Comparison of ENCODE assay signal across 15 cellular contexts in the genomic region with DNA sequence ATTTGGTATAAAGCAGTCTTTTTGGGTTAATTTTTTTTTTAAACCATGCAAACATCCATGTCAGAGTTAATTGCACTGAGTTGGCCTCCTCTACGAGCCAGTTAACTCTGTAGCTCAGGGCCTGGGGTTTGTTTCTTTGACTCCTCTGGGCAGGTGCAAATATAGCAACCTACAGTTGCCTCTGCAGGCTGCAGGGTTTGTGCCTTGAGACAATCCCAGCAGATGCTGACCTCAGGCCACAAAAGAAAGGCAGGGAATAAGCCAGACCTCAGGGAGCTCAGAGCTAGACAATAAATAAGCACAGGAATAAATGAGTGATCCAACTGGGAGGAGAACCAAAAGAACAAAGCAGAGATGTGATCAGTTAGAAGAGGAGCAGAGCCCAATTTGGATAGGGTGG.
DNase-seq lines count a peak whose midpoint lies in the region; ATAC-seq and TF ChIP-seq lines count a peak whose summit lies in the region.
"Had no signal": no experiment of that assay in that cellular context is flagged by ENCODE, and none has a peak within 500 bp of the region (broad histone marks: within the 10 kb centered on the region; RNA-seq: fewer than 3 reads in every experiment).

No MANE protein-coding gene starts in this region.

- peaks cover 12% of the 10 kb centered on the region for H4K20me1 ChIP-seq in GM23338 (replicated peaks; ENCODE audit: insufficient read depth)

- H3F3A ChIP-seq in GM23338 (replicated peaks; ENCODE audit: low read depth) = no peaks in the 10 kb centered on the region

- H3K9ac ChIP-seq in endodermal cell (ENCODE audit: extremely low read depth, low read length, poor library complexity, severe bottlenecking) = no peak overlapping the region

- DNase-seq in GM23338 (ENCODE audit: low spot score) (no peak), NCI-H1105 treated with DMSO at 0.1 percent for 48 hours (lab: John Stamatoyannopoulos, UW) (peak; percentile 16), NCI-H345 (lab: John Stamatoyannopoulos, UW) (peak; percentile 50), endodermal cell (no peak), cerebellum (ENCODE audit: low spot score) (no peak), SKM-1 (lab: John Stamatoyannopoulos, UW; ENCODE audit: unreplicated experiment) (no peak), spleen (no peak)
- DNase-seq: Calu3; CD4-positive, CD25-positive, alpha-beta regulatory T cell; GF-D8; HFFc6; NCI-H526 had no signal

- H3K36me3 ChIP-seq in GM23338 (ENCODE audit: insufficient read depth) (no peaks in the 10 kb centered on the region), endodermal cell (ENCODE audit: control insufficient read depth, insufficient read depth, low read length) (no peaks in the 10 kb centered on the region), spleen (no peaks in the 10 kb centered on the region)

- peak; percentile 52 for ATAC-seq in GM23338
- ATAC-seq: K562, Right ventricle myocardium inferior had no signal

- H3K4me3 ChIP-seq in GM23338 = no peak overlapping the region
- no peak overlapping the region for H3K4me3 ChIP-seq in endodermal cell (ENCODE audit: low read length)
- no peak overlapping the region for H3K4me3 ChIP-seq in spleen
- H3K4me3 ChIP-seq: K562, SK-N-MC had no signal

- TF ChIP-seq CTCF in GM23338 (conservative IDR thresholded peaks at IDR 0.05; ENCODE audit: low read depth in 2 of 2) (no peak), endodermal cell (conservative IDR thresholded peaks at IDR 0.05) (no peak), spleen (IDR thresholded peaks at IDR 0.05 in 8 of 11, conservative IDR thresholded peaks at IDR 0.05 in 3 of 11) (no peak)

- 56 to 79% methylated on average over 1 of the region's 1 CpG for WGBS in endodermal cell (ENCODE audit: insufficient coverage in 1 of 2, insufficient read length in 1 of 2), 2 experiments
- WGBS in spleen, 5 donors = 53 to 86% (median 59%) methylated on average over 1 of the region's 1 CpG

- H3K27ac Mint-ChIP-seq in GM23338 (no peak overlapping the region), endodermal cell (no peak overlapping the region)
- H3K27ac Mint-ChIP-seq: CD4-positive, CD25-positive, alpha-beta regulatory T cell; HFFc6 had no signal

- no peak overlapping the region for H3K4me3 Mint-ChIP-seq in GM23338
- H3K4me3 Mint-ChIP-seq in endodermal cell = no peak overlapping the region
- H3K4me3 Mint-ChIP-seq: CD4-positive, CD25-positive, alpha-beta regulatory T cell; HFFc6 had no signal

- peaks cover 16% of the 10 kb centered on the region for H3K4me1 Mint-ChIP-seq in GM23338
- peaks cover 3% of the 10 kb centered on the region for H3K4me1 Mint-ChIP-seq in endodermal cell
- H3K4me1 Mint-ChIP-seq: CD4-positive, CD25-positive, alpha-beta regulatory T cell had no signal

- no peaks in the 10 kb centered on the region for H3K9me3 ChIP-seq in endodermal cell (ENCODE audit: control insufficient read depth, low read length)
- H3K9me3 ChIP-seq in spleen = no peaks in the 10 kb centered on the region

- H3K9me3 Mint-ChIP-seq in GM23338 (no peaks in the 10 kb centered on the region; the same call in 2 of the 3 replicates), endodermal cell (no peaks in the 10 kb centered on the region)

- no peaks in the 10 kb centered on the region for H3K4me1 ChIP-seq in GM23338 (ENCODE audit: insufficient read depth)
- H3K4me1 ChIP-seq in endodermal cell (ENCODE audit: control insufficient read depth, insufficient read depth, low read length) = no peaks in the 10 kb centered on the region
- H3K4me1 ChIP-seq in spleen = no peaks in the 10 kb centered on the region

- no peaks in the 10 kb centered on the region for H3K79me2 ChIP-seq in GM23338 (replicated peaks; ENCODE audit: insufficient read depth)

- TF ChIP-seq POLR2A in spleen (IDR thresholded peaks at IDR 0.05) = no peak

- H3K27ac ChIP-seq in GM23338 (ENCODE audit: low read depth) (no peak overlapping the region), endodermal cell (ENCODE audit: low read depth, low read length) (peak overlapping the region; percentile 53), spleen (no peak overlapping the region)
- H3K27ac ChIP-seq: SK-N-MC had no signal

- H3K4me2 ChIP-seq in GM23338 = no peak overlapping the region

- peaks cover 16% of the 10 kb centered on the region for H3K27me3 Mint-ChIP-seq in GM23338 (ENCODE audit: insufficient read depth, low read depth, poor library complexity)
- H3K27me3 Mint-ChIP-seq in endodermal cell (ENCODE audit: insufficient read depth) = no peaks in the 10 kb centered on the region
- H3K27me3 Mint-ChIP-seq: CD4-positive, CD25-positive, alpha-beta regulatory T cell had no signal

- no peak overlapping the region for H2AFZ ChIP-seq in GM23338

- H3K36me3 Mint-ChIP-seq in GM23338 (ENCODE audit: low read depth) (peaks cover 3% of the 10 kb centered on the region; the same call in 2 of the 3 replicates), endodermal cell (ENCODE audit: low read depth) (no peaks in the 10 kb centered on the region)
- H3K36me3 Mint-ChIP-seq: CD4-positive, CD25-positive, alpha-beta regulatory T cell had no signal

- H3K27me3 ChIP-seq in GM23338 (ENCODE audit: insufficient read depth) = no peaks in the 10 kb centered on the region
- no peaks in the 10 kb centered on the region for H3K27me3 ChIP-seq in endodermal cell (ENCODE audit: control insufficient read depth, insufficient read depth, low read length, poor library complexity, severe bottlenecking)
- H3K27me3 ChIP-seq in spleen (replicated peaks in 1 of 7) = peaks cover 0 to 19% (median 0%) of the 10 kb centered on the region in 7 donors

- intact Hi-C loops in spleen (cut with DNase I; ENCODE audit: low total_unique reads) = no loop called here

- H3K9me2 ChIP-seq in GM23338 (ENCODE audit: insufficient read depth) = no peaks in the 10 kb centered on the region

TF ChIP-seq in GM23338, 12 proteins besides CTCF, POLR2A, EP300 and RAD21:
- TF ChIP-seq POLR2AphosphoS5 (IDR thresholded peaks at IDR 0.05; ENCODE audit: low read depth) = no peak
- no peak for TF ChIP-seq NANOG (IDR thresholded peaks at IDR 0.05; ENCODE audit: borderline replicate concordance)
- no peak for TF ChIP-seq ZNF114 (CRISPR knock-in tag; IDR thresholded peaks at IDR 0.05)
- TF ChIP-seq, protein P1, sequence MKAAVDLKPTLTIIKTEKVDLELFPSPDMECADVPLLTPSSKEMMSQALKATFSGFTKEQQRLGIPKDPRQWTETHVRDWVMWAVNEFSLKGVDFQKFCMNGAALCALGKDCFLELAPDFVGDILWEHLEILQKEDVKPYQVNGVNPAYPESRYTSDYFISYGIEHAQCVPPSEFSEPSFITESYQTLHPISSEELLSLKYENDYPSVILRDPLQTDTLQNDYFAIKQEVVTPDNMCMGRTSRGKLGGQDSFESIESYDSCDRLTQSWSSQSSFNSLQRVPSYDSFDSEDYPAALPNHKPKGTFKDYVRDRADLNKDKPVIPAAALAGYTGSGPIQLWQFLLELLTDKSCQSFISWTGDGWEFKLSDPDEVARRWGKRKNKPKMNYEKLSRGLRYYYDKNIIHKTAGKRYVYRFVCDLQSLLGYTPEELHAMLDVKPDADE (IDR thresholded peaks at IDR 0.05) = no peak
- TF ChIP-seq, protein P2, sequence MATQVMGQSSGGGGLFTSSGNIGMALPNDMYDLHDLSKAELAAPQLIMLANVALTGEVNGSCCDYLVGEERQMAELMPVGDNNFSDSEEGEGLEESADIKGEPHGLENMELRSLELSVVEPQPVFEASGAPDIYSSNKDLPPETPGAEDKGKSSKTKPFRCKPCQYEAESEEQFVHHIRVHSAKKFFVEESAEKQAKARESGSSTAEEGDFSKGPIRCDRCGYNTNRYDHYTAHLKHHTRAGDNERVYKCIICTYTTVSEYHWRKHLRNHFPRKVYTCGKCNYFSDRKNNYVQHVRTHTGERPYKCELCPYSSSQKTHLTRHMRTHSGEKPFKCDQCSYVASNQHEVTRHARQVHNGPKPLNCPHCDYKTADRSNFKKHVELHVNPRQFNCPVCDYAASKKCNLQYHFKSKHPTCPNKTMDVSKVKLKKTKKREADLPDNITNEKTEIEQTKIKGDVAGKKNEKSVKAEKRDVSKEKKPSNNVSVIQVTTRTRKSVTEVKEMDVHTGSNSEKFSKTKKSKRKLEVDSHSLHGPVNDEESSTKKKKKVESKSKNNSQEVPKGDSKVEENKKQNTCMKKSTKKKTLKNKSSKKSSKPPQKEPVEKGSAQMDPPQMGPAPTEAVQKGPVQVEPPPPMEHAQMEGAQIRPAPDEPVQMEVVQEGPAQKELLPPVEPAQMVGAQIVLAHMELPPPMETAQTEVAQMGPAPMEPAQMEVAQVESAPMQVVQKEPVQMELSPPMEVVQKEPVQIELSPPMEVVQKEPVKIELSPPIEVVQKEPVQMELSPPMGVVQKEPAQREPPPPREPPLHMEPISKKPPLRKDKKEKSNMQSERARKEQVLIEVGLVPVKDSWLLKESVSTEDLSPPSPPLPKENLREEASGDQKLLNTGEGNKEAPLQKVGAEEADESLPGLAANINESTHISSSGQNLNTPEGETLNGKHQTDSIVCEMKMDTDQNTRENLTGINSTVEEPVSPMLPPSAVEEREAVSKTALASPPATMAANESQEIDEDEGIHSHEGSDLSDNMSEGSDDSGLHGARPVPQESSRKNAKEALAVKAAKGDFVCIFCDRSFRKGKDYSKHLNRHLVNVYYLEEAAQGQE (IDR thresholded peaks at IDR 0.05; ENCODE audit: unreplicated experiment) = no peak
- TF ChIP-seq CREB1 (CRISPR knock-in tag; IDR thresholded peaks at IDR 0.05; ENCODE audit: low read depth) = no peak
- no peak for TF ChIP-seq EZH2phosphoT487 (IDR thresholded peaks at IDR 0.05; ENCODE audit: unreplicated experiment)
- no peak for TF ChIP-seq JUNB (IDR thresholded peaks at IDR 0.05; ENCODE audit: unreplicated experiment)
- no peak for TF ChIP-seq STAT1 (IDR thresholded peaks at IDR 0.05; ENCODE audit: unreplicated experiment)
- no peak for TF ChIP-seq ZNF331 (CRISPR knock-in tag; IDR thresholded peaks at IDR 0.05; ENCODE audit: low read depth)

Comparison
In these comparisons a context has a peak if more than half of its experiments do, and no peak if none do; other contexts are left out.
1. DNase-seq: peak in NCI-H1105 treated with DMSO at 0.1 percent for 48 hours (single experiment) and NCI-H345 (single experiment); none in GM23338 (single experiment), endodermal cell (single experiment), cerebellum (single experiment), SKM-1 (single experiment) and spleen (single experiment).